ENCODE assay signal across 22 cellular contexts in the genomic region with DNA sequence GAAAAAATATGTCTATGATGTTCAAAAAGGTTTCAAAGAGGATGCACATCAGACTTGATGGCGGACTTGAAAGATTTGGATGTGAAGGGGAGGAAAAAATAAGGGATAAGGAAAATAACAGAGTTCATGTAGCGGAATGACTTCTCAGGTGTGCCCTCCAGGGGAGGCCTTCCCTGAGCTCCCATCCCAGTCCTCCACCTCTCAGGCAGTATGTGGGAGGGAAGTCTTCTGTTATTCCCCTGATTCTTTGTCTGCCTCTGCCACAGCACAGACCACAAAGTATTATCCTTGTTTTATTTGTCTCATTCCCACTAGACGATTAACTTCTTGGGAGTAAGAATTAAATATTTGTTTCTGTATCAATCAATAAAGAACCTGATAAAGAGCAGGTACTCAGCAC. TPM values are rescaled to one million over a fixed set of nuclear protein-coding genes. Genes with fewer than 3 reads are reported as not detected.
A peak's percentile ranks its signal among the peaks of the same experiment; 100 is the strongest.
DNase-seq lines count a peak whose midpoint lies in the region; ATAC-seq, FAIRE-seq and TF ChIP-seq lines count a peak whose summit lies in the region.
"Had no signal": no experiment of that assay in that cellular context is flagged by ENCODE, and none has a peak within 500 bp of the region (broad histone marks: within the 10 kb centered on the region; RNA-seq: fewer than 3 reads in every experiment).

No MANE protein-coding gene starts in this region.

- H3K27me3 ChIP-seq in H9 (ENCODE audit: insufficient read depth, low read length) (no peaks in the 10 kb centered on the region), astrocyte (ENCODE audit: insufficient read depth, low read length) (no peaks in the 10 kb centered on the region)

- H3K4me2 ChIP-seq in H9 (ENCODE audit: insufficient read depth, insufficient read length, low read length) (no peak overlapping the region), astrocyte (ENCODE audit: low read length) (no peak overlapping the region)

- H3K4ac ChIP-seq in H9 (ENCODE audit: low read depth, low read length): no peak overlapping the region

- no peak overlapping the region for H2BK15ac ChIP-seq in H9 (ENCODE audit: low read depth, low read length)

- no peak overlapping the region for H3K56ac ChIP-seq in H9 (ENCODE audit: insufficient read length, low read depth, low read length)

- H4K91ac ChIP-seq in H9 (ENCODE audit: insufficient read length, low read depth, low read length): no peak overlapping the region

- H2AK5ac ChIP-seq in H9 (ENCODE audit: insufficient read length, low read length): no peak overlapping the region

- no peak overlapping the region for H2BK20ac ChIP-seq in H9 (ENCODE audit: low read depth, low read length, poor library complexity, severe bottlenecking)

- H3K27ac ChIP-seq in H9 (ENCODE audit: insufficient read length, low read depth, low read length): no peak overlapping the region
- H3K27ac ChIP-seq in astrocyte (ENCODE audit: low read depth, low read length): no peak overlapping the region

- H3K18ac ChIP-seq in H9 (ENCODE audit: insufficient read length, low read depth, low read length): no peak overlapping the region

- H3K4me3 ChIP-seq in astrocyte (ENCODE audit: insufficient read depth, low read depth, low read length): no peak overlapping the region
- H3K4me3 ChIP-seq: HAP-1 had no signal

- H3K9ac ChIP-seq in H9 (ENCODE audit: extremely low read depth, insufficient read length, low read length): no peak overlapping the region
- no peak overlapping the region for H3K9ac ChIP-seq in astrocyte (ENCODE audit: low read length)

- H3K9me3 Mint-ChIP-seq in Calu3 (ENCODE audit: low read depth, unreplicated experiment) (no peaks in the 10 kb centered on the region), H9 (no peaks in the 10 kb centered on the region; a peak in 1 of 5 replicates), astrocyte (ENCODE audit: unreplicated experiment) (no peaks in the 10 kb centered on the region), nephron progenitor cell (no peaks in the 10 kb centered on the region)
- no peaks in the 10 kb centered on the region for H3K9me3 Mint-ChIP-seq in stimulated activated naive B cell treated with anti-CD40 and anti-IgM and Interleukin-4, amounts not matched to agents 10 μg/mL and 1 μg/mL and 100 μg/mL, for 72 hours
- H3K9me3 Mint-ChIP-seq: CD8-positive, alpha-beta T cell; IgD-negative memory B cell had no signal

- H3K79me2 ChIP-seq in H9 (ENCODE audit: insufficient read depth, low read length) (no peaks in the 10 kb centered on the region; the same call in 1 of the 2 replicates), astrocyte (ENCODE audit: insufficient read depth, low read length) (peaks cover 97% of the 10 kb centered on the region)

- H2BK12ac ChIP-seq in H9 (ENCODE audit: insufficient read length, low read depth, low read length): no peak overlapping the region

- H3K4me1 Mint-ChIP-seq in Calu3 (ENCODE audit: low read depth, unreplicated experiment) (peaks cover 15% of the 10 kb centered on the region), H9 (peaks cover 23 to 29% of the 10 kb centered on the region in 2 experiments), astrocyte (ENCODE audit: low read depth, unreplicated experiment) (peaks cover 64% of the 10 kb centered on the region), nephron progenitor cell (peaks cover 52% of the 10 kb centered on the region)
- H3K4me1 Mint-ChIP-seq in stimulated activated naive B cell treated with anti-CD40 and anti-IgM and Interleukin-4, amounts not matched to agents 10 μg/mL and 1 μg/mL and 100 μg/mL, for 72 hours: no peaks in the 10 kb centered on the region
- H3K4me1 Mint-ChIP-seq: IgD-negative memory B cell had no signal

- no CpG with 5 or more reads among the region's 3 CpGs for WGBS in H9 (ENCODE audit: extremely low coverage, insufficient read length, low lambda C conversion rate)

- no peaks in the 10 kb centered on the region for H4K20me1 ChIP-seq in H9 (ENCODE audit: control insufficient read depth, insufficient read depth, insufficient read length)
- H4K20me1 ChIP-seq in astrocyte (ENCODE audit: insufficient read depth, low read length): peaks cover 36% of the 10 kb centered on the region

- H3K36me3 Mint-ChIP-seq in Calu3 (ENCODE audit: insufficient read depth, unreplicated experiment) (no peaks in the 10 kb centered on the region), H9 (ENCODE audit: insufficient read depth in 1 of 3, low read depth in 3 of 3) (no peaks in the 10 kb centered on the region), astrocyte (ENCODE audit: low read depth, unreplicated experiment) (peaks cover 11% of the 10 kb centered on the region), nephron progenitor cell (ENCODE audit: low read depth) (peaks cover 9% of the 10 kb centered on the region)
- H3K36me3 Mint-ChIP-seq in stimulated activated naive B cell treated with anti-CD40 and anti-IgM and Interleukin-4, amounts not matched to agents 10 μg/mL and 1 μg/mL and 100 μg/mL, for 72 hours: no peaks in the 10 kb centered on the region
- H3K36me3 Mint-ChIP-seq: CD8-positive, alpha-beta T cell had no signal

- H3T11ph ChIP-seq in H9 (ENCODE audit: low read length): no peak overlapping the region

- H3K4me3 Mint-ChIP-seq in Calu3 (ENCODE audit: low read depth, unreplicated experiment) (no peak overlapping the region), H9 (no peak overlapping the region; a peak in 1 of 5 replicates), astrocyte (ENCODE audit: unreplicated experiment) (no peak overlapping the region), nephron progenitor cell (no peak overlapping the region)
- no peak overlapping the region for H3K4me3 Mint-ChIP-seq in stimulated activated naive B cell treated with anti-CD40 and anti-IgM and Interleukin-4, amounts not matched to agents 10 μg/mL and 1 μg/mL and 100 μg/mL, for 72 hours
- H3K4me3 Mint-ChIP-seq: CD8-positive, alpha-beta T cell; IgD-negative memory B cell had no signal

- peak; percentile 66 for FAIRE-seq in astrocyte (lab: Jason Lieb, UNC)
- FAIRE-seq: HTR-8/SVneo, RCC 7860 had no signal

- H3K9me3 ChIP-seq in H9 (ENCODE audit: control insufficient read depth, low read depth, low read length) (no peaks in the 10 kb centered on the region), astrocyte (ENCODE audit: insufficient read depth, low read depth, low read length) (no peaks in the 10 kb centered on the region)
- H3K9me3 ChIP-seq: HAP-1 had no signal

- no peak overlapping the region for H3K14ac ChIP-seq in H9 (ENCODE audit: insufficient read depth, low read length)

- H2BK120ac ChIP-seq in H9 (ENCODE audit: low read depth, low read length, poor library complexity, severe bottlenecking): no peak overlapping the region

- intact Hi-C loops in Calu3 (cut with micrococcal nuclease; ENCODE audit: unreplicated experiment): no loop called here

- H3K23me2 ChIP-seq in H9 (ENCODE audit: insufficient read length, low read depth, low read length, poor library complexity, severe bottlenecking): no peaks in the 10 kb centered on the region

- H3K27me3 Mint-ChIP-seq in Calu3 (ENCODE audit: unreplicated experiment) (no peaks in the 10 kb centered on the region), H9 (ENCODE audit: low read depth) (no peaks in the 10 kb centered on the region), astrocyte (ENCODE audit: low read depth, unreplicated experiment) (no peaks in the 10 kb centered on the region), nephron progenitor cell (ENCODE audit: low read depth, poor library complexity) (no peaks in the 10 kb centered on the region)
- H3K27me3 Mint-ChIP-seq in stimulated activated naive B cell treated with anti-CD40 and anti-IgM and Interleukin-4, amounts not matched to agents 10 μg/mL and 1 μg/mL and 100 μg/mL, for 72 hours: no peaks in the 10 kb centered on the region
- H3K27me3 Mint-ChIP-seq: IgD-negative memory B cell had no signal

- no peaks in the 10 kb centered on the region for H3K79me1 ChIP-seq in H9 (ENCODE audit: insufficient read depth, low read depth, low read length, poor library complexity, severe bottlenecking)

- DNase-seq in Calu3: no peak
- peak; percentile 39 for DNase-seq in H9
- DNase-seq in astrocyte (ENCODE audit: low read depth): no peak
- no peak for DNase-seq in nephron progenitor cell
- no peak for DNase-seq in globus pallidus (ENCODE audit: low spot score)
- DNase-seq in stimulated activated naive B cell treated with anti-CD40 and anti-IgM and Interleukin-4, amounts not matched to agents 10 μg/mL and 1 μg/mL and 100 μg/mL, for 72 hours: no peak
- no peak for DNase-seq in NCI-H774 (lab: John Stamatoyannopoulos, UW)
- DNase-seq: AML-193; C1 segment of cervical spinal cord; CD8-positive, alpha-beta T cell; GDM1; NCI-H1105; NCI-H2081; NCI-H2171; NCI-H345; NCI-H524; NCI-H82 had no signal

- H4K8ac ChIP-seq in H9 (replicated peaks; ENCODE audit: insufficient read length, low read depth, low read length): no peak overlapping the region

- TF ChIP-seq CTCF in Calu3 (IDR thresholded peaks at IDR 0.05; ENCODE audit: unreplicated experiment) (no peak), H9 (conservative IDR thresholded peaks at IDR 0.05) (no peak; the same call in 2 of the 3 replicates), astrocyte (IDR thresholded peaks at IDR 0.05; ENCODE audit: insufficient read depth, low read depth, low read length) (no peak), nephron progenitor cell (IDR thresholded peaks at IDR 0.05) (no peak)

- H2BK5ac ChIP-seq in H9 (ENCODE audit: insufficient read length, low read length): no peak overlapping the region

- H3K4me1 ChIP-seq in H9 (ENCODE audit: insufficient read depth, low read length): peaks cover 3% of the 10 kb centered on the region; the same call in 1 of the 2 replicates
- H3K4me1 ChIP-seq in astrocyte (ENCODE audit: insufficient read depth, low read length): peaks cover 42% of the 10 kb centered on the region

- H3K36me3 ChIP-seq in astrocyte (ENCODE audit: insufficient read depth, low read length): no peaks in the 10 kb centered on the region
- H3K36me3 ChIP-seq: HAP-1 had no signal

- H3K23ac ChIP-seq in H9 (ENCODE audit: insufficient read length, low read depth, low read length): no peak overlapping the region

- no peak for ATAC-seq in HG02759 (IDR thresholded peaks at IDR 0.05; ENCODE audit: unreplicated experiment)
- no peak for ATAC-seq in stimulated activated naive B cell treated with anti-CD40 and anti-IgM and Interleukin-4, amounts not matched to agents 10 μg/mL and 1 μg/mL and 100 μg/mL, for 72 hours (replicated peaks)
- ATAC-seq: CD8-positive, alpha-beta T cell had no signal

- no peak overlapping the region for H4K5ac ChIP-seq in H9 (ENCODE audit: insufficient read length, low read depth, low read length)

- peak overlapping the region; percentile 47 for H3K27ac Mint-ChIP-seq in Calu3 (ENCODE audit: unreplicated experiment)
- H3K27ac Mint-ChIP-seq in H9: peak overlapping the region in 2 of 3 experiments; percentile 52 to 89; a peak in 3 of 7 replicates
- peak overlapping the region; percentile 74 for H3K27ac Mint-ChIP-seq in astrocyte (ENCODE audit: unreplicated experiment)
- H3K27ac Mint-ChIP-seq in nephron progenitor cell: peak overlapping the region; percentile 23
- no peak overlapping the region for H3K27ac Mint-ChIP-seq in stimulated activated naive B cell treated with anti-CD40 and anti-IgM and Interleukin-4, amounts not matched to agents 10 μg/mL and 1 μg/mL and 100 μg/mL, for 72 hours
- H3K27ac Mint-ChIP-seq: CD8-positive, alpha-beta T cell; IgD-negative memory B cell had no signal

- CTCF ChIA-PET in Calu3 (lab: Charles Lee): no interaction called here

- no TSS peak for BruUV-seq in Calu3 (replicated peaks; lab: Mats Ljungman, UMichigan)

- no peak overlapping the region for H2AFZ ChIP-seq in H9 (ENCODE audit: low read length)
- no peak overlapping the region for H2AFZ ChIP-seq in astrocyte (ENCODE audit: low read depth, low read length)

RNA-seq across cellular contexts. Expression of gene COL5A2, which starts 17.7 kb away (rescaled TPM):
- 0.56 and 1.1 TPM in 2 replicates for total RNA-seq in Calu3 (2022)
- total RNA-seq in H9 (2021): 10.5 and 13.6 TPM in 2 replicates
- total RNA-seq in astrocyte: 429 and 580 TPM in 2 replicates

Comparison
In these comparisons a context has a peak if more than half of its experiments do, and no peak if none do; other contexts are left out.
1. RNA of gene COL5A2, which starts 17.7 kb away (total RNA-seq): 429 to 580 TPM in astrocyte; 10.5 to 13.6 TPM in H9 and 0.56 to 1.1 TPM in Calu3; every median in the first group is over 10 times any median in the second.